34 cellular contexts compared by ENCODE assay signal in the genomic region with DNA sequence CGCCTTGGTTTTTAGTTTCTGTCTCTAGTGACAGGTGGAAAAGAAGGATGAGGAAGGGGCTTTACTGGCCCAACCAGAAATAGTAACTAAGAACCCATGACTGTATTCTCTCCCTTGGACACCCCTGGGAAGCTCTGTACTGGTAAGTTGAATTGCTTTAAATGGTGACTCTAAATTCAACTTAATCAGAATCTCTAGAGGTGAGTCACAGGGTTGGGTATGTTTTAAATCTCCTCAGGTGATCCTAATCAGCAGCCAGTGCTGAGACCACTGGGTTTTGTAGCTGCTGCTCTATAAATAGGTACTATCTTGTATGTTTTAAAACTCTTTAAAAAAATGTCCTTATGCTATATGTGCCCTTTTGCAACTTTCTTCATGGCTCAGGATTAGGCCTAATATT.
"Had no signal": no experiment of that assay in that cellular context is flagged by ENCODE, and none has a peak within 500 bp of the region (broad histone marks: within the 10 kb centered on the region; RNA-seq: fewer than 3 reads in every experiment).

No MANE protein-coding gene starts in this region.

- H3K27ac Mint-ChIP-seq: activated CD4-positive, alpha-beta T cell treated with anti-CD3 and anti-CD28 coated beads, Interleukin-2, amount 10 ng/mL, durations not matched to agents 7 days and 5 days; activated CD8-positive, alpha-beta T cell treated with anti-CD3 and anti-CD28 coated beads, Interleukin-2, amount 10 ng/mL, durations not matched to agents 7 days and 5 days; activated naive CD4-positive, alpha-beta T cell treated with anti-CD3 and anti-CD28 coated beads, Interleukin-2, amount 50 U/mL, for 24 hours; activated naive CD8-positive, alpha-beta T cell treated with anti-CD3 and anti-CD28 coated beads, Interleukin-2, amount 10 ng/mL, durations not matched to agents 7 days and 5 days; activated T-cell treated with anti-CD3 and anti-CD28 coated beads, Interleukin-2, amount 50 U/mL, for 24 hours; activated T-helper 2 cell treated with anti-CD3 and anti-CD28 coated beads, Interferon-gamma antibody, Interleukin-2, Interleukin-4, amounts not matched to agents 10 μg/mL and 5 μg/mL and 100 μg/mL, durations not matched to agents 14 hours and 24 hours and 36 hours; T-helper 1 cell treated with Interleukin-12 subunit alpha and Interleukin-12 subunit beta and Interleukin-4 antibody, amounts not matched to agents 30 μg/mL and 1 μg/mL, for 36 hours; T-helper 2 cell treated with Interferon-gamma antibody and Interleukin-4, amounts not matched to agents 5 μg/mL and 100 μg/mL, for 36 hours had no signal

- H3K9me3 Mint-ChIP-seq: activated T-cell treated with anti-CD3 and anti-CD28 coated beads, Interleukin-2, amount 50 U/mL, for 24 hours; T-helper 1 cell treated with Interleukin-12 subunit alpha and Interleukin-12 subunit beta and Interleukin-4 antibody, amounts not matched to agents 30 μg/mL and 1 μg/mL, for 36 hours had no signal

- H3K4me1 Mint-ChIP-seq: activated CD4-positive, alpha-beta T cell treated with anti-CD3 and anti-CD28 coated beads, Interleukin-2, amount 10 ng/mL, durations not matched to agents 7 days and 5 days; activated naive CD4-positive, alpha-beta T cell treated with anti-CD3 and anti-CD28 coated beads, Interleukin-2, amount 50 U/mL, for 24 hours; activated naive CD8-positive, alpha-beta T cell treated with anti-CD3 and anti-CD28 coated beads, Interleukin-2, amount 10 ng/mL, durations not matched to agents 7 days and 5 days had no signal

- H2AFZ ChIP-seq: PC-9 had no signal

- H3K4me3 Mint-ChIP-seq: activated CD4-positive, alpha-beta T cell treated with anti-CD3 and anti-CD28 coated beads, Interleukin-2, amount 10 ng/mL, durations not matched to agents 7 days and 5 days; activated CD8-positive, alpha-beta T cell treated with anti-CD3 and anti-CD28 coated beads, Interleukin-2, amount 10 ng/mL, durations not matched to agents 7 days and 5 days; activated naive CD4-positive, alpha-beta T cell treated with anti-CD3 and anti-CD28 coated beads, Interleukin-2, amount 50 U/mL, for 24 hours; activated naive CD8-positive, alpha-beta T cell treated with anti-CD3 and anti-CD28 coated beads, Interleukin-2, amount 10 ng/mL, durations not matched to agents 7 days and 5 days; activated T-cell treated with anti-CD3 and anti-CD28 coated beads, Interleukin-2, amount 50 U/mL, for 24 hours; T-helper 1 cell treated with Interleukin-12 subunit alpha and Interleukin-12 subunit beta and Interleukin-4 antibody, amounts not matched to agents 30 μg/mL and 1 μg/mL, for 36 hours; T-helper 2 cell treated with Interferon-gamma antibody and Interleukin-4, amounts not matched to agents 5 μg/mL and 100 μg/mL, for 36 hours had no signal

- H3K36me3 Mint-ChIP-seq: activated naive CD8-positive, alpha-beta T cell treated with anti-CD3 and anti-CD28 coated beads, Interleukin-2, amount 10 ng/mL, durations not matched to agents 7 days and 5 days had no signal

- H3K4me3 ChIP-seq: ascending aorta, PC-9, SJCRH30, SK-N-MC had no signal

- H3K27ac ChIP-seq: ascending aorta, PC-9, SJCRH30, SK-N-MC had no signal

- DNase-seq: activated CD4-positive, alpha-beta T cell treated with anti-CD3 and anti-CD28 coated beads, Interleukin-2, amount 10 ng/mL, durations not matched to agents 7 days and 5 days; activated CD4-positive, alpha-beta T cell treated with anti-CD3 and anti-CD28 coated beads, Interleukin-2, amount 50 U/mL, for 48 hours; activated CD8-positive, alpha-beta T cell treated with anti-CD3 and anti-CD28 coated beads, Interleukin-2, amount 10 ng/mL, durations not matched to agents 7 days and 5 days; activated gamma-delta T cell; activated naive CD4-positive, alpha-beta T cell treated with Interleukin-2 at 50 U/mL for 16 hours; activated naive CD8-positive, alpha-beta T cell treated with anti-CD3 and anti-CD28 coated beads, Interleukin-2, amount 10 ng/mL, durations not matched to agents 7 days and 5 days; activated T-cell treated with anti-CD3 and anti-CD28 coated beads, Interleukin-2, amount 50 U/mL, for 24 hours; amygdala; caudate nucleus; Karpas-422; KBM-7; MM.1S; MV-4-11; NCI-H1092; NCI-H1417; NCI-H146; NCI-H187; NCI-H2029 treated with DMSO at 0.1 percent for 48 hours; NCI-H2107; NCI-H2171; NCI-H510A; NCI-H526; NCI-H748 treated with DMSO at 0.1 percent for 48 hours; NK-92 treated with Interleukin-12 subunit alpha and Interleukin-12 subunit beta, amount 100 ng/mL, for 24 hours; PC-9; SHP77; SJCRH30 had no signal

- ATAC-seq: activated CD8-positive, alpha-beta T cell treated with anti-CD3 and anti-CD28 coated beads, Interleukin-2, amount 10 ng/mL, durations not matched to agents 7 days and 5 days had no signal

- H3K36me3 ChIP-seq: ascending aorta, SJCRH30 had no signal

- H3K4me1 ChIP-seq: ascending aorta, SJCRH30 had no signal

- FAIRE-seq: TTC549 had no signal

- H3K27me3 ChIP-seq: ascending aorta, SJCRH30 had no signal

- H3K4me2 ChIP-seq: PC-9 had no signal
